In the genomic region with DNA sequence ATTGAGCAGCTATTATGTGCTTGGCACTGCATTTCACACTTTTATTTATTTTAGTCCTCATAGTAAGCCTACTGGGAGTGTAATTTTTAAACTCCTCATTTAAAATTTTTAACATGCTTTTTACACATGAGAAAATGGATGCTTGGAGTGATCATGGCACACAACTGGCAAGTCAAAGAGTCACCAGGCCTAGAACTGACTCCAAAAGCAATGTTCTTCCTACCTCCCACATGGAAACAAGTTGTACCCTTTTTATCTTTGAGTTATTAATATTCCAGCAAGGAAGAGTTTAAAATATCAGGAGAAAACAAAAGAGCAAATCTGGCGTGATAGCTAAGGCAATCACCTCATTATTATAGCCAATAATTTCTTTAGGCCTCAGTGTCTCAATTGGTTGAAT, we compare ENCODE assay signal across 38 cellular contexts.
"Had no signal": no experiment of that assay in that cellular context is flagged by ENCODE, and none has a peak within 500 bp of the region (broad histone marks: within the 10 kb centered on the region; RNA-seq: fewer than 3 reads in every experiment).

No MANE protein-coding gene starts in this region.

- H3K27ac ChIP-seq: adrenal gland, ascending aorta, body of pancreas, brain microvascular endothelial cell, breast epithelium had no signal

- H3K36me3 ChIP-seq: adrenal gland, ascending aorta, brain microvascular endothelial cell, breast epithelium had no signal

- DNase-seq: activated effector memory CD4-positive, alpha-beta T cell treated with anti-CD3 and anti-CD28 coated beads, Interleukin-2, amount 50 U/mL, for 16 hours; activated effector memory CD4-positive, alpha-beta T cell treated with Interleukin-2 at 50 U/mL for 16 hours; activated gamma-delta T cell; activated gamma-delta T cell treated with Interleukin-2 at 50 U/mL for 16 hours; activated naive CD4-positive, alpha-beta T cell; activated naive CD4-positive, alpha-beta T cell treated with anti-CD3 and anti-CD28 coated beads for 36 hours; activated naive CD4-positive, alpha-beta T cell treated with anti-CD3 and anti-CD28 coated beads, Interleukin-2, amount 10 ng/mL, durations not matched to agents 7 days and 5 days; activated naive CD4-positive, alpha-beta T cell treated with anti-CD3 and anti-CD28 coated beads, Interleukin-2, amount 50 U/mL, for 16 hours; activated naive CD4-positive, alpha-beta T cell treated with Interleukin-2 at 50 U/mL for 16 hours; activated naive CD8-positive, alpha-beta T cell treated with anti-CD3 and anti-CD28 coated beads for 36 hours; activated naive CD8-positive, alpha-beta T cell treated with anti-CD3 and anti-CD28 coated beads, Interleukin-2, amount 10 ng/mL, durations not matched to agents 7 days and 5 days; activated naive CD8-positive, alpha-beta T cell treated with anti-CD3 and anti-CD28 coated beads, Interleukin-2, amount 50 U/mL, for 24 hours; activated T-cell treated with anti-CD3 and anti-CD28 coated beads for 4 hours; activated T-cell treated with anti-CD3 and anti-CD28 coated beads, Interleukin-2, amount 50 U/mL, for 1 hour; activated T-cell treated with anti-CD3 and anti-CD28 coated beads, Interleukin-2, amount 50 U/mL, for 24 hours; activated T-cell treated with anti-CD3 and anti-CD28 coated beads, Interleukin-2, amount 50 U/mL, for 4 hours; activated T-cell treated with anti-CD3 and anti-CD28 coated beads, Interleukin-2, amount 50 U/mL, for 48 hours; activated T-cell treated with anti-CD3 and anti-CD28 coated beads, Interleukin-2, amount 50 U/mL, for 72 hours; adrenal gland; amniotic stem cell; amygdala; anterior cingulate cortex; aorta; body of pancreas; brain microvascular endothelial cell; caudate nucleus; central memory CD4-positive, alpha-beta T cell; cerebellar nuclear complex had no signal

- H3K9me3 Mint-ChIP-seq: activated naive CD4-positive, alpha-beta T cell treated with anti-CD3 and anti-CD28 coated beads for 36 hours; activated naive CD4-positive, alpha-beta T cell treated with anti-CD3 and anti-CD28 coated beads, Interleukin-2, amount 10 ng/mL, durations not matched to agents 7 days and 5 days; activated naive CD4-positive, alpha-beta T cell treated with anti-CD3 and anti-CD28 coated beads, Interleukin-2, amount 50 U/mL, for 24 hours; activated naive CD8-positive, alpha-beta T cell treated with anti-CD3 and anti-CD28 coated beads for 36 hours; activated naive CD8-positive, alpha-beta T cell treated with anti-CD3 and anti-CD28 coated beads, Interleukin-2, amount 50 U/mL, for 24 hours; activated T-helper 1 cell treated with anti-CD3 and anti-CD28 coated beads, Interleukin-12 subunit alpha, Interleukin-12 subunit beta, Interleukin-2, Interleukin-4 antibody, amounts not matched to agents 30 ng/mL and 10 ng/mL and 1 ng/mL, durations not matched to agents 14 hours and 24 hours and 36 hours; activated T-helper 17 cell treated with anti-CD3 and anti-CD28 coated beads, Interleukin-2, amount 50 U/mL, for 72 hours; activated T-helper 2 cell treated with anti-CD3 and anti-CD28 coated beads, Interferon-gamma antibody, Interleukin-2, Interleukin-4, amounts not matched to agents 10 μg/mL and 5 μg/mL and 100 μg/mL, durations not matched to agents 14 hours and 24 hours and 36 hours had no signal

- H3K27me3 Mint-ChIP-seq: activated naive CD4-positive, alpha-beta T cell treated with anti-CD3 and anti-CD28 coated beads, Interleukin-2, amount 10 ng/mL, durations not matched to agents 7 days and 5 days; activated naive CD8-positive, alpha-beta T cell treated with anti-CD3 and anti-CD28 coated beads, Interleukin-2, amount 10 ng/mL, durations not matched to agents 7 days and 5 days; activated naive CD8-positive, alpha-beta T cell treated with anti-CD3 and anti-CD28 coated beads, Interleukin-2, amount 50 U/mL, for 24 hours; activated T-cell treated with anti-CD3 and anti-CD28 coated beads, Interleukin-2, amount 50 U/mL, for 24 hours; activated T-helper 17 cell treated with anti-CD3 and anti-CD28 coated beads, Interleukin-2, amount 50 U/mL, for 72 hours; brain; central memory CD8-positive, alpha-beta T cell had no signal

- H3K4me3 Mint-ChIP-seq: activated naive CD4-positive, alpha-beta T cell treated with anti-CD3 and anti-CD28 coated beads for 36 hours; activated naive CD4-positive, alpha-beta T cell treated with anti-CD3 and anti-CD28 coated beads, Interleukin-2, amount 10 ng/mL, durations not matched to agents 7 days and 5 days; activated naive CD4-positive, alpha-beta T cell treated with anti-CD3 and anti-CD28 coated beads, Interleukin-2, amount 50 U/mL, for 24 hours; activated naive CD8-positive, alpha-beta T cell; activated naive CD8-positive, alpha-beta T cell treated with anti-CD3 and anti-CD28 coated beads for 36 hours; activated naive CD8-positive, alpha-beta T cell treated with anti-CD3 and anti-CD28 coated beads, Interleukin-2, amount 10 ng/mL, durations not matched to agents 7 days and 5 days; activated naive CD8-positive, alpha-beta T cell treated with anti-CD3 and anti-CD28 coated beads, Interleukin-2, amount 50 U/mL, for 24 hours; activated T-cell treated with anti-CD3 and anti-CD28 coated beads, Interleukin-2, amount 50 U/mL, for 24 hours; activated T-cell treated with anti-CD3 and anti-CD28 coated beads, Interleukin-2, amount 50 U/mL, for 4 hours; activated T-cell treated with anti-CD3 and anti-CD28 coated beads, Interleukin-2, amount 50 U/mL, for 72 hours; activated T-helper 1 cell treated with anti-CD3 and anti-CD28 coated beads, Interleukin-12 subunit alpha, Interleukin-12 subunit beta, Interleukin-2, Interleukin-4 antibody, amounts not matched to agents 30 ng/mL and 10 ng/mL and 1 ng/mL, durations not matched to agents 14 hours and 24 hours and 36 hours; activated T-helper 17 cell treated with anti-CD3 and anti-CD28 coated beads, Interleukin-2, amount 50 U/mL, for 72 hours; brain; central memory CD8-positive, alpha-beta T cell had no signal

- H3K9me3 ChIP-seq: adrenal gland, ascending aorta, body of pancreas, breast epithelium had no signal

- H3K4me1 ChIP-seq: ascending aorta, breast epithelium had no signal

- ATAC-seq: activated naive CD4-positive, alpha-beta T cell treated with anti-CD3 and anti-CD28 coated beads, Interleukin-2, amount 50 U/mL, for 72 hours; activated naive CD8-positive, alpha-beta T cell treated with anti-CD3 and anti-CD28 coated beads, Interleukin-2, amount 50 U/mL, for 24 hours; activated T-cell treated with anti-CD3 and anti-CD28 coated beads, Interleukin-2, amount 50 U/mL, for 4 hours; activated T-cell treated with anti-CD3 and anti-CD28 coated beads, Interleukin-2, amount 50 U/mL, for 72 hours; activated T-helper 17 cell treated with anti-CD3 and anti-CD28 coated beads, Interleukin-2, amount 50 U/mL, for 72 hours; body of pancreas had no signal

- H3K27me3 ChIP-seq: adrenal gland, ascending aorta, body of pancreas, brain microvascular endothelial cell, breast epithelium had no signal

- H3K27ac Mint-ChIP-seq: activated naive CD4-positive, alpha-beta T cell treated with anti-CD3 and anti-CD28 coated beads for 36 hours; activated naive CD4-positive, alpha-beta T cell treated with anti-CD3 and anti-CD28 coated beads, Interleukin-2, amount 10 ng/mL, durations not matched to agents 7 days and 5 days; activated naive CD4-positive, alpha-beta T cell treated with anti-CD3 and anti-CD28 coated beads, Interleukin-2, amount 50 U/mL, for 24 hours; activated naive CD4-positive, alpha-beta T cell treated with anti-CD3 and anti-CD28 coated beads, Interleukin-2, amount 50 U/mL, for 72 hours; activated naive CD8-positive, alpha-beta T cell; activated naive CD8-positive, alpha-beta T cell treated with anti-CD3 and anti-CD28 coated beads for 36 hours; activated naive CD8-positive, alpha-beta T cell treated with anti-CD3 and anti-CD28 coated beads, Interleukin-2, amount 10 ng/mL, durations not matched to agents 7 days and 5 days; activated naive CD8-positive, alpha-beta T cell treated with anti-CD3 and anti-CD28 coated beads, Interleukin-2, amount 50 U/mL, for 24 hours; activated T-cell treated with anti-CD3 and anti-CD28 coated beads, Interleukin-2, amount 50 U/mL, for 24 hours; activated T-cell treated with anti-CD3 and anti-CD28 coated beads, Interleukin-2, amount 50 U/mL, for 72 hours; activated T-helper 1 cell treated with anti-CD3 and anti-CD28 coated beads, Interleukin-12 subunit alpha, Interleukin-12 subunit beta, Interleukin-2, Interleukin-4 antibody, amounts not matched to agents 30 ng/mL and 10 ng/mL and 1 ng/mL, durations not matched to agents 14 hours and 24 hours and 36 hours; activated T-helper 17 cell treated with anti-CD3 and anti-CD28 coated beads, Interleukin-2, amount 50 U/mL, for 72 hours; activated T-helper 2 cell treated with anti-CD3 and anti-CD28 coated beads, Interferon-gamma antibody, Interleukin-2, Interleukin-4, amounts not matched to agents 10 μg/mL and 5 μg/mL and 100 μg/mL, durations not matched to agents 14 hours and 24 hours and 36 hours had no signal

- H3K4me3 ChIP-seq: adrenal gland, ascending aorta, body of pancreas, breast epithelium had no signal

- H3K4me1 Mint-ChIP-seq: activated naive CD4-positive, alpha-beta T cell treated with anti-CD3 and anti-CD28 coated beads, Interleukin-2, amount 10 ng/mL, durations not matched to agents 7 days and 5 days; activated naive CD4-positive, alpha-beta T cell treated with anti-CD3 and anti-CD28 coated beads, Interleukin-2, amount 50 U/mL, for 24 hours; activated naive CD8-positive, alpha-beta T cell treated with anti-CD3 and anti-CD28 coated beads for 36 hours; activated naive CD8-positive, alpha-beta T cell treated with anti-CD3 and anti-CD28 coated beads, Interleukin-2, amount 10 ng/mL, durations not matched to agents 7 days and 5 days; activated naive CD8-positive, alpha-beta T cell treated with anti-CD3 and anti-CD28 coated beads, Interleukin-2, amount 50 U/mL, for 24 hours; activated T-helper 17 cell treated with anti-CD3 and anti-CD28 coated beads, Interleukin-2, amount 50 U/mL, for 72 hours; central memory CD8-positive, alpha-beta T cell had no signal

- H3K36me3 Mint-ChIP-seq: activated naive CD4-positive, alpha-beta T cell treated with anti-CD3 and anti-CD28 coated beads, Interleukin-2, amount 10 ng/mL, durations not matched to agents 7 days and 5 days; activated naive CD4-positive, alpha-beta T cell treated with anti-CD3 and anti-CD28 coated beads, Interleukin-2, amount 50 U/mL, for 24 hours; activated naive CD4-positive, alpha-beta T cell treated with anti-CD3 and anti-CD28 coated beads, Interleukin-2, amount 50 U/mL, for 72 hours; activated naive CD8-positive, alpha-beta T cell; activated naive CD8-positive, alpha-beta T cell treated with anti-CD3 and anti-CD28 coated beads for 36 hours; activated naive CD8-positive, alpha-beta T cell treated with anti-CD3 and anti-CD28 coated beads, Interleukin-2, amount 10 ng/mL, durations not matched to agents 7 days and 5 days had no signal
